13 cellular contexts compared by ENCODE assay signal in the genomic region with DNA sequence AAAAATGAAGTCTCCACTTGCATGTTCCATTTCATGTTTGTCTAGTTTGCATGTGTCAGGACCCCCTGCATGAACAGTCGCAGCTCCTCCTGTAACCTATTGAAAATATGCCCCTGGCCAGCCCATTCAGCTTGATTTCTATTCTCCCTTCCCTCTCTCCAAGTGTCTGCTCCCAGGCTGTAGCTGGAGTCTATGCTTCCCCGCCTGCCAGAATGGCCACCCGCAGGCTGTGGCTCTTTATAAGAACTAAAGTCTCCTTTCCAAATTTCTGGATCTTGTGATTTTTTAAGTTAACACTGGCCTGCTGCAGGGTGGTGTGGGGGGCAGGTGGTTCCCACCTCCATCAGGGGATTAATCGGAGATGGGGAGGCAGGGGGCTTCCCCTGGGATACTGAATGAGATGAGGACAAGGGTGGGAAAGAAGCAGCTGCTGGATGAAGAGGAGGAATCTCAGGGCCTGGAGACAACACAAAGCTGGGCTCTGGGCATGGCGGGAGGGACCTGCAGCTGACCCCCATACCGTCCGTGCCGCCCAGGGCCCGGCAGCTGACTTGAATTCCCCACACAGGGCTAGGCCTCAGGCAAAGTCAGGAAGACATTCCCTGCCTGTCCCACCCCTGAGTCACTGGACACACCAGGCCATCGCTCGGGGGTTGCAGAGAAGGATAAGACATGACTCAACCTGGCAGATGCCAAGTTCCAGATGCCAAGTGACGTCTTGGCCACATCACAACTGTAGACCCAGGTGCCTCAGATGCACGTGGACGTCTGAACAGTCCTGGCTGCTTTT.
DNase-seq lines count a peak whose midpoint lies in the region; ATAC-seq, FAIRE-seq and TF ChIP-seq lines count a peak whose summit lies in the region.
"Had no signal": no experiment of that assay in that cellular context is flagged by ENCODE, and none has a peak within 500 bp of the region (broad histone marks: within the 10 kb centered on the region; RNA-seq: fewer than 3 reads in every experiment).

No MANE protein-coding gene starts in this region.

- H3K4me3 ChIP-seq in GM23248: no peak overlapping the region
- no peak overlapping the region for H3K4me3 ChIP-seq in Panc1 (ENCODE audit: low read depth in 2 of 2, low read length in 2 of 2)
- H3K4me3 ChIP-seq in coronary artery: no peak overlapping the region
- H3K4me3 ChIP-seq in transverse colon: no peak overlapping the region
- H3K4me3 ChIP-seq: PC-9 had no signal

- H3K9me3 ChIP-seq in GM23248 (ENCODE audit: low read depth): no peaks in the 10 kb centered on the region
- H3K9me3 ChIP-seq in Panc1 (ENCODE audit: control insufficient read depth, insufficient read depth, low read depth, low read length): no peaks in the 10 kb centered on the region
- H3K9me3 ChIP-seq in transverse colon: no peaks in the 10 kb centered on the region

- no peak overlapping the region for H3K9ac ChIP-seq in GM23248

- no TSS peak for BruUV-seq in Panc1 (replicated peaks; lab: Mats Ljungman, UMichigan)

- FAIRE-seq in D721Med (lab: Jason Lieb, UNC): no peak
- FAIRE-seq: GM19239 had no signal

- no peaks in the 10 kb centered on the region for H3K9me2 ChIP-seq in GM23248 (ENCODE audit: insufficient read depth)

- in situ Hi-C loops in GM23248 (cut with MboI): no loop called here
- in situ Hi-C loops in Panc1 (cut with HindIII; ENCODE audit: low pct_unique_long_range_greater_than_20kb, low sequenced_read_pairs): no loop called here
- in situ Hi-C loops in transverse colon (cut with MboI; ENCODE audit: low pct_ligation_motif_present in 1 of 4, low pct_unique_long_range_greater_than_20kb in 1 of 4, low sequenced_read_pairs in 3 of 4): no loop called here

- H4K20me1 ChIP-seq in GM23248 (ENCODE audit: insufficient read depth): no peaks in the 10 kb centered on the region

- no peak for TF ChIP-seq EP300 in transverse colon (IDR thresholded peaks at IDR 0.05; ENCODE audit: low read depth)

- H3K27me3 ChIP-seq in GM23248 (replicated peaks; ENCODE audit: insufficient read depth) (no peaks in the 10 kb centered on the region), Panc1 (ENCODE audit: control insufficient read depth, insufficient read depth, low read length) (no peaks in the 10 kb centered on the region), transverse colon (no peaks in the 10 kb centered on the region)

- 42 to 49% methylated on average over 14 of the region's 14 CpGs for WGBS in GM23248 (ENCODE audit: low coverage in 1 of 2, low lambda C conversion rate in 2 of 2, missing lambda C conversion rate in 2 of 2), 2 experiments
- whole genome bisulfite sequencing in transverse colon (ENCODE audit: low coverage in 1 of 2), 2 donors: 77 to 90% methylated on average over 2 to 14 of the region's 14 CpGs

- no peak overlapping the region for H3K27ac ChIP-seq in GM23248
- no peak overlapping the region for H3K27ac ChIP-seq in Panc1 (ENCODE audit: low read length)
- H3K27ac ChIP-seq in coronary artery: no peak overlapping the region
- H3K27ac ChIP-seq in transverse colon: no peak overlapping the region
- H3K27ac ChIP-seq: PC-9 had no signal

- H3K36me3 ChIP-seq in GM23248 (ENCODE audit: low read depth) (no peaks in the 10 kb centered on the region), Panc1 (ENCODE audit: control insufficient read depth, insufficient read depth, low read length) (no peaks in the 10 kb centered on the region), transverse colon (no peaks in the 10 kb centered on the region)

- intact Hi-C loops in Panc1 (cut with micrococcal nuclease; ENCODE audit: unreplicated experiment): no loop called here
- intact Hi-C loops in transverse colon (cut with DNase I; ENCODE audit: low total_unique reads): no loop called here

- peak; percentile 82 for ATAC-seq in Panc1
- ATAC-seq in GM18867 (IDR thresholded peaks at IDR 0.05; ENCODE audit: unreplicated experiment): no peak
- no peak for ATAC-seq in HG03342 (IDR thresholded peaks at IDR 0.05; ENCODE audit: unreplicated experiment)
- ATAC-seq: T-cell had no signal

- no peaks in the 10 kb centered on the region for H3K79me2 ChIP-seq in GM23248 (ENCODE audit: insufficient read depth)

- no peak overlapping the region for H3K4me2 ChIP-seq in GM23248 (ENCODE audit: unreplicated experiment)
- H3K4me2 ChIP-seq: PC-9 had no signal

- CTCF ChIA-PET in Panc1 (lab: Charles Lee): no interaction called here

- no peak overlapping the region for H2AFZ ChIP-seq in GM23248
- H2AFZ ChIP-seq: PC-9 had no signal

- TF ChIP-seq CTCF in Panc1 (IDR thresholded peaks at IDR 0.05) (no peak), coronary artery (IDR thresholded peaks at IDR 0.05) (no peak), D721Med (IDR thresholded peaks at IDR 0.05; ENCODE audit: insufficient read depth, missing control alignments) (no peak), transverse colon (IDR thresholded peaks at IDR 0.05) (no peak)

- no peaks in the 10 kb centered on the region for H3F3A ChIP-seq in GM23248 (ENCODE audit: insufficient read depth)

- TF ChIP-seq POLR2A in transverse colon (IDR thresholded peaks at IDR 0.05): no peak

- DNase-seq in GM23248: peak; percentile 2
- peak; percentile 35 for DNase-seq in Panc1 (ENCODE audit: low read depth, low spot score)
- peak; percentile 55 for DNase-seq in coronary artery (ENCODE audit: low spot score)
- DNase-seq in mesenteric fat pad (ENCODE audit: low spot score): peak; percentile 65
- DNase-seq in D721Med (ENCODE audit: insufficient read length, low spot score): no peak
- no peak for DNase-seq in transverse colon
- DNase-seq: activated effector memory CD4-positive, alpha-beta T cell treated with anti-CD3 and anti-CD28 coated beads, Interleukin-2, amount 50 U/mL, for 16 hours; NCI-H2081; T-cell had no signal

- POLR2A ChIA-PET in Panc1 (lab: Charles Lee): no interaction called here

- H3K4me1 ChIP-seq in GM23248 (ENCODE audit: insufficient read depth) (no peaks in the 10 kb centered on the region), Panc1 (ENCODE audit: control insufficient read depth, insufficient read depth, low read length) (no peaks in the 10 kb centered on the region), transverse colon (no peaks in the 10 kb centered on the region)

Comparison
In these comparisons a context has a peak if more than half of its experiments do, and no peak if none do; other contexts are left out.
1. DNase-seq: peak in GM23248 (single experiment), Panc1 (single experiment), coronary artery (single experiment) and mesenteric fat pad (single experiment); none in D721Med (single experiment) and transverse colon (single experiment).